Comparison of ENCODE assay signal across 11 cellular contexts in the genomic region with DNA sequence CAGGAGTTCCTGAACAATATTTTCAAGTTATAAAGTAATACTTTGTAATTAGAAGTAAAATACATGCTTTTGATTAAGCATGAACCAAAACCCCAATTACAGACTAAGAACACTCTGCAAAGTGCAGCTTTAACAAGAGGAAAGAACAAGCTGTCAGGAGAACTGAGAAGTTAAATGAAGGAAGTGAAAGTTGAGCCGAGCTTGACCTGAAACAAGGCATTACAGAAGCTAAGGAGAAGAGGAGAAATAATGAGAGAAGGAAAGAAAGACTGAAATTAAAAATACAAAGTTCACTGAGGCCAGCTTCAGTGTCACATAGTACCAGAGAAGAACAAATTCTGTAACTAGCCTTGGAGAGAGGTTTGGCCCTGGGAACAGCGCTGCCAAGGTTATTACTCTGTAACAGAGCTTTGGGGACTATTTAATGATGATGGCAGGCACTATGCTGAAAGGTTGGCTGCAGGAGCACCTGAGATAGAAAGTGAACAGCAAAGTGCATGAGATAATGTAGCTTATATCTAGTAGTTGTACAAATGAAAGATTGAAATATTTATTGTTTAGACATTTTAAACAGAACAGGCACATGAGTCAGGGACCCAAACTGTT.
DNase-seq lines count a peak whose midpoint lies in the region; ATAC-seq, FAIRE-seq and TF ChIP-seq lines count a peak whose summit lies in the region.
"Had no signal": no experiment of that assay in that cellular context is flagged by ENCODE, and none has a peak within 500 bp of the region (broad histone marks: within the 10 kb centered on the region; RNA-seq: fewer than 3 reads in every experiment).

No MANE protein-coding gene starts in this region.

- no peaks in the 10 kb centered on the region for H3K4me1 Mint-ChIP-seq in nephron progenitor cell

- H3K9me3 ChIP-seq in pancreas, result no peaks in the 10 kb centered on the region
- H3K9me3 ChIP-seq: tibial artery had no signal

- WGBS in pancreas, 2 donors, result 26 to 30% methylated on average over 2 of the region's 2 CpGs

- no peak for FAIRE-seq in pancreas (lab: Jason Lieb, UNC)

- DNase-seq in pancreas (no peak), amygdala (lab: John Stamatoyannopoulos, UW) (no peak), nephron progenitor cell (no peak), NCI-H524 treated with DMSO at 0.1 percent for 48 hours (lab: John Stamatoyannopoulos, UW) (no peak)
- DNase-seq in NK-92 treated with Interleukin-12 subunit alpha and Interleukin-12 subunit beta, amount 100 ng/mL, for 24 hours (lab: John Stamatoyannopoulos, UW), result no peak
- DNase-seq: central memory CD4-positive, alpha-beta T cell; glutamatergic neuron; tibial artery had no signal

- no peaks in the 10 kb centered on the region for H3K9me3 Mint-ChIP-seq in nephron progenitor cell

- no peak overlapping the region for H3K27ac Mint-ChIP-seq in nephron progenitor cell

- no peak overlapping the region for H3K4me3 Mint-ChIP-seq in nephron progenitor cell

- peaks cover 0 to 5% (median 0%) of the 10 kb centered on the region in 3 donors for H3K4me1 ChIP-seq in pancreas
- H3K4me1 ChIP-seq: tibial artery had no signal

- ATAC-seq in GM18909 (IDR thresholded peaks at IDR 0.05; ENCODE audit: poor library complexity, unreplicated experiment) (peak; percentile 97), HG02610 (IDR thresholded peaks at IDR 0.05; ENCODE audit: unreplicated experiment) (peak; percentile 93), HG03520 (IDR thresholded peaks at IDR 0.05; ENCODE audit: unreplicated experiment) (peak; percentile 92), pancreas (peak in 3 of 4 donors; percentile 49 to 73 (median 57))

- no peak overlapping the region for H3K4me3 ChIP-seq in pancreas
- H3K4me3 ChIP-seq: tibial artery had no signal

- intact Hi-C loops in pancreas (cut with DNase I), result no loop called here

- TF ChIP-seq CTCF in pancreas (IDR thresholded peaks at IDR 0.05) (no peak), nephron progenitor cell (IDR thresholded peaks at IDR 0.05) (no peak)

- no peaks in the 10 kb centered on the region for H3K27me3 Mint-ChIP-seq in nephron progenitor cell (ENCODE audit: low read depth, poor library complexity)

- no peaks in the 10 kb centered on the region for H3K36me3 Mint-ChIP-seq in nephron progenitor cell (ENCODE audit: low read depth)

- H3K27ac ChIP-seq in pancreas, result no peak overlapping the region
- H3K27ac ChIP-seq: tibial artery had no signal

- H3K36me3 ChIP-seq in pancreas, result no peaks in the 10 kb centered on the region
- H3K36me3 ChIP-seq: tibial artery had no signal

- no peaks in the 10 kb centered on the region for H3K27me3 ChIP-seq in pancreas
- H3K27me3 ChIP-seq: tibial artery had no signal
